Comparison of ENCODE assay signal across 1 cellular context in the genomic region with DNA sequence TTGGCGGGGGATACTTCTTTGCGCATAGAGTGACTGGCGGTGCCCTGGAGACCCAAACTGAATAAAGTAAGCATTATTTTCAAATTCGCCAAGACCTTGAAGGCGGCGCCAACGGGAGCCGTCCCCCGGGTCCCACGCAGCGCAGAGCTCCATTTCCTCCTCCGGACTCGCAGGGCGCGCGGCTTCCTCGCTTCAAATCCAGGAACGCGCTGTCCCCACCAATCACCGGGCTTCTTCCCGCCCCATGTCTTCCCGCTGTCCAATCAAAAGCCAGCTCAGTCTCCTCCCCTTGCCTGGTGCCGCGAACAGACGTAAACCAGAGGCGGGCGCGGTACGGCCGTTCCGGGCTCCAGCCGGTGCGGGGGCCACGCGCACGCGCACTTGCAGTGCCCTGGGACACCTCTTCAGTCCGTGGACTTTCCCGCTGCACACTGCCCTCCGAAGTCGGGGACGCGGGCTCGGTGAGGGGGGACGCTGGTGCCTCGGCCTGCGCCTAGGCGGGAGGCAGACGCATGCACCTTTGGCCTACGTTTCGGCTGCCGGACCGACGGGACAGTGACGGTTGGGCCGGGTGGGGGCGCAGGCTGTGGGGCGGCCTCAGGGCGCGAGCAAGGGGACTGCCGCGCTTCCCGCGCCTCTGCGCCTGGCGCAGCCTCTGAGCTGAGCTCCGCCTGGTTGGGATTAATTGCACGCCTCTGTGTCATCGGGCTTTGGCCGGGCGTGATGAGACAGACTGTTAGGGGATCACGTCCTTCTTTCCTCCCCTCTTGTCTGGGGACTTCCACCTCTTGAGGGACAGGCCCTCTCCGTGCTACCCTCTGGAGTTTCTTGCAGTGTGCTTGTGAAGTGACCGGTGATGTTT.
TF ChIP-seq lines count a peak whose summit lies in the region.

A gene with protein sequence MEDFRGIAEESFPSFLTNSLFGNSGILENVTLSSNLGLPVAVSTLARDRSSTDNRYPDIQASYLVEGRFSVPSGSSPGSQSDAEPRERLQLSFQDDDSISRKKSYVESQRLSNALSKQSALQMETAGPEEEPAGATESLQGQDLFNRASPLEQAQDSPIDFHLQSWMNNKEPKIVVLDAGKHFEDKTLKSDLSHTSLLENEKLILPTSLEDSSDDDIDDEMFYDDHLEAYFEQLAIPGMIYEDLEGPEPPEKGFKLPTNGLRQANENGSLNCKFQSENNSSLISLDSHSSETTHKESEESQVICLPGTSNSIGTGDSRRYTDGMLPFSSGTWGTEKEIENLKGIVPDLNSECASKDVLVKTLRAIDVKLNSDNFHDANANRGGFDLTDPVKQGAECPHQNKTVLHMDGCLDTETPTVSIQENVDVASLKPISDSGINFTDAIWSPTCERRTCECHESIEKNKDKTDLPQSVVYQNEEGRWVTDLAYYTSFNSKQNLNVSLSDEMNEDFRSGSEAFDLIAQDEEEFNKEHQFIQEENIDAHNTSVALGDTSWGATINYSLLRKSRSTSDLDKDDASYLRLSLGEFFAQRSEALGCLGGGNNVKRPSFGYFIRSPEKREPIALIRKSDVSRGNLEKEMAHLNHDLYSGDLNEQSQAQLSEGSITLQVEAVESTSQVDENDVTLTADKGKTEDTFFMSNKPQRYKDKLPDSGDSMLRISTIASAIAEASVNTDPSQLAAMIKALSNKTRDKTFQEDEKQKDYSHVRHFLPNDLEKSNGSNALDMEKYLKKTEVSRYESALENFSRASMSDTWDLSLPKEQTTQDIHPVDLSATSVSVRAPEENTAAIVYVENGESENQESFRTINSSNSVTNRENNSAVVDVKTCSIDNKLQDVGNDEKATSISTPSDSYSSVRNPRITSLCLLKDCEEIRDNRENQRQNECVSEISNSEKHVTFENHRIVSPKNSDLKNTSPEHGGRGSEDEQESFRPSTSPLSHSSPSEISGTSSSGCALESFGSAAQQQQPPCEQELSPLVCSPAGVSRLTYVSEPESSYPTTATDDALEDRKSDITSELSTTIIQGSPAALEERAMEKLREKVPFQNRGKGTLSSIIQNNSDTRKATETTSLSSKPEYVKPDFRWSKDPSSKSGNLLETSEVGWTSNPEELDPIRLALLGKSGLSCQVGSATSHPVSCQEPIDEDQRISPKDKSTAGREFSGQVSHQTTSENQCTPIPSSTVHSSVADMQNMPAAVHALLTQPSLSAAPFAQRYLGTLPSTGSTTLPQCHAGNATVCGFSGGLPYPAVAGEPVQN (N-terminal part only) (plus strand): TSS at position 386 of the 862 bp plus-strand sequence. CDS start 8,063 bp downstream, outside the sequence.

TF ChIP-seq in HepG2, 621 proteins besides CTCF, POLR2A, EP300 and RAD21 (continued from another document and continues in another):
- peak; percentile 95 for TF ChIP-seq ZNF230 (CRISPR knock-in tag; IDR thresholded peaks at IDR 0.05)
- TF ChIP-seq, protein P1, sequence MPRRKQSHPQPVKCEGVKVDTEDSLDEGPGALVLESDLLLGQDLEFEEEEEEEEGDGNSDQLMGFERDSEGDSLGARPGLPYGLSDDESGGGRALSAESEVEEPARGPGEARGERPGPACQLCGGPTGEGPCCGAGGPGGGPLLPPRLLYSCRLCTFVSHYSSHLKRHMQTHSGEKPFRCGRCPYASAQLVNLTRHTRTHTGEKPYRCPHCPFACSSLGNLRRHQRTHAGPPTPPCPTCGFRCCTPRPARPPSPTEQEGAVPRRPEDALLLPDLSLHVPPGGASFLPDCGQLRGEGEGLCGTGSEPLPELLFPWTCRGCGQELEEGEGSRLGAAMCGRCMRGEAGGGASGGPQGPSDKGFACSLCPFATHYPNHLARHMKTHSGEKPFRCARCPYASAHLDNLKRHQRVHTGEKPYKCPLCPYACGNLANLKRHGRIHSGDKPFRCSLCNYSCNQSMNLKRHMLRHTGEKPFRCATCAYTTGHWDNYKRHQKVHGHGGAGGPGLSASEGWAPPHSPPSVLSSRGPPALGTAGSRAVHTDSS (CRISPR knock-in tag; conservative IDR thresholded peaks at IDR 0.05), result 0 out of 2 replicates have a peak, but pooled peaks have one; percentile 39
- TF ChIP-seq, protein P2, sequence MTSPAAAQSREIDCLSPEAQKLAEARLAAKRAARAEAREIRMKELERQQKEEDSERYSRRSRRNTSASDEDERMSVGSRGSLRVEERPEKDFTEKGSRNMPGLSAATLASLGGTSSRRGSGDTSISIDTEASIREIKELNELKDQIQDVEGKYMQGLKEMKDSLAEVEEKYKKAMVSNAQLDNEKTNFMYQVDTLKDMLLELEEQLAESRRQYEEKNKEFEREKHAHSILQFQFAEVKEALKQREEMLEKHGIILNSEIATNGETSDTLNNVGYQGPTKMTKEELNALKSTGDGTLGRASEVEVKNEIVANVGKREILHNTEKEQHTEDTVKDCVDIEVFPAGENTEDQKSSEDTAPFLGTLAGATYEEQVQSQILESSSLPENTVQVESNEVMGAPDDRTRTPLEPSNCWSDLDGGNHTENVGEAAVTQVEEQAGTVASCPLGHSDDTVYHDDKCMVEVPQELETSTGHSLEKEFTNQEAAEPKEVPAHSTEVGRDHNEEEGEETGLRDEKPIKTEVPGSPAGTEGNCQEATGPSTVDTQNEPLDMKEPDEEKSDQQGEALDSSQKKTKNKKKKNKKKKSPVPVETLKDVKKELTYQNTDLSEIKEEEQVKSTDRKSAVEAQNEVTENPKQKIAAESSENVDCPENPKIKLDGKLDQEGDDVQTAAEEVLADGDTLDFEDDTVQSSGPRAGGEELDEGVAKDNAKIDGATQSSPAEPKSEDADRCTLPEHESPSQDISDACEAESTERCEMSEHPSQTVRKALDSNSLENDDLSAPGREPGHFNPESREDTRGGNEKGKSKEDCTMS (CRISPR knock-in tag; conservative IDR thresholded peaks at IDR 0.05), result no peak
- no peak; the same call in 1 of the 2 replicates for TF ChIP-seq SOX13 (IDR thresholded peaks at IDR 0.05)
- peak in 1 of 2 experiments; percentile 36; a peak in 1 of 4 replicates for TF ChIP-seq SOX13 (CRISPR knock-in tag; conservative IDR thresholded peaks at IDR 0.05 in 1 of 2, IDR thresholded peaks at IDR 0.05 in 1 of 2)
- TF ChIP-seq MED8 (CRISPR knock-in tag; IDR thresholded peaks at IDR 0.05; ENCODE audit: insufficient replicate concordance), result peak; percentile 77
- TF ChIP-seq NR2F6 (IDR thresholded peaks at IDR 0.05), result no peak
- TF ChIP-seq NR2F6 (CRISPR knock-in tag; IDR thresholded peaks at IDR 0.05), result peak; percentile 68
- no peak for TF ChIP-seq SP140L (CRISPR knock-in tag; IDR thresholded peaks at IDR 0.05; ENCODE audit: borderline replicate concordance)
- TF ChIP-seq ZNF790 (CRISPR knock-in tag; IDR thresholded peaks at IDR 0.05; ENCODE audit: borderline replicate concordance), result no peak
- TF ChIP-seq ZSCAN30 (CRISPR knock-in tag; IDR thresholded peaks at IDR 0.05), result no peak
- TF ChIP-seq CC2D1A (CRISPR knock-in tag; IDR thresholded peaks at IDR 0.05), result 0 out of 2 replicates have a peak, but pooled peaks have one; percentile 81
- TF ChIP-seq ZNF232 (CRISPR knock-in tag; IDR thresholded peaks at IDR 0.05; ENCODE audit: borderline replicate concordance), result peak; percentile 78; the same call in 1 of the 2 replicates
- TF ChIP-seq NCOA5 (CRISPR knock-in tag; IDR thresholded peaks at IDR 0.05), result 0 out of 2 replicates have a peak, but pooled peaks have one; percentile 72
- TF ChIP-seq CAMTA2 (CRISPR knock-in tag; IDR thresholded peaks at IDR 0.05; ENCODE audit: borderline replicate concordance), result peak; percentile 88
- TF ChIP-seq, protein P3, sequence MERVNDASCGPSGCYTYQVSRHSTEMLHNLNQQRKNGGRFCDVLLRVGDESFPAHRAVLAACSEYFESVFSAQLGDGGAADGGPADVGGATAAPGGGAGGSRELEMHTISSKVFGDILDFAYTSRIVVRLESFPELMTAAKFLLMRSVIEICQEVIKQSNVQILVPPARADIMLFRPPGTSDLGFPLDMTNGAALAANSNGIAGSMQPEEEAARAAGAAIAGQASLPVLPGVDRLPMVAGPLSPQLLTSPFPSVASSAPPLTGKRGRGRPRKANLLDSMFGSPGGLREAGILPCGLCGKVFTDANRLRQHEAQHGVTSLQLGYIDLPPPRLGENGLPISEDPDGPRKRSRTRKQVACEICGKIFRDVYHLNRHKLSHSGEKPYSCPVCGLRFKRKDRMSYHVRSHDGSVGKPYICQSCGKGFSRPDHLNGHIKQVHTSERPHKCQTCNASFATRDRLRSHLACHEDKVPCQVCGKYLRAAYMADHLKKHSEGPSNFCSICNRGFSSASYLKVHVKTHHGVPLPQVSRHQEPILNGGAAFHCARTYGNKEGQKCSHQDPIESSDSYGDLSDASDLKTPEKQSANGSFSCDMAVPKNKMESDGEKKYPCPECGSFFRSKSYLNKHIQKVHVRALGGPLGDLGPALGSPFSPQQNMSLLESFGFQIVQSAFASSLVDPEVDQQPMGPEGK (CRISPR knock-in tag; IDR thresholded peaks at IDR 0.05), result peak; percentile 93
- TF ChIP-seq, protein P4, sequence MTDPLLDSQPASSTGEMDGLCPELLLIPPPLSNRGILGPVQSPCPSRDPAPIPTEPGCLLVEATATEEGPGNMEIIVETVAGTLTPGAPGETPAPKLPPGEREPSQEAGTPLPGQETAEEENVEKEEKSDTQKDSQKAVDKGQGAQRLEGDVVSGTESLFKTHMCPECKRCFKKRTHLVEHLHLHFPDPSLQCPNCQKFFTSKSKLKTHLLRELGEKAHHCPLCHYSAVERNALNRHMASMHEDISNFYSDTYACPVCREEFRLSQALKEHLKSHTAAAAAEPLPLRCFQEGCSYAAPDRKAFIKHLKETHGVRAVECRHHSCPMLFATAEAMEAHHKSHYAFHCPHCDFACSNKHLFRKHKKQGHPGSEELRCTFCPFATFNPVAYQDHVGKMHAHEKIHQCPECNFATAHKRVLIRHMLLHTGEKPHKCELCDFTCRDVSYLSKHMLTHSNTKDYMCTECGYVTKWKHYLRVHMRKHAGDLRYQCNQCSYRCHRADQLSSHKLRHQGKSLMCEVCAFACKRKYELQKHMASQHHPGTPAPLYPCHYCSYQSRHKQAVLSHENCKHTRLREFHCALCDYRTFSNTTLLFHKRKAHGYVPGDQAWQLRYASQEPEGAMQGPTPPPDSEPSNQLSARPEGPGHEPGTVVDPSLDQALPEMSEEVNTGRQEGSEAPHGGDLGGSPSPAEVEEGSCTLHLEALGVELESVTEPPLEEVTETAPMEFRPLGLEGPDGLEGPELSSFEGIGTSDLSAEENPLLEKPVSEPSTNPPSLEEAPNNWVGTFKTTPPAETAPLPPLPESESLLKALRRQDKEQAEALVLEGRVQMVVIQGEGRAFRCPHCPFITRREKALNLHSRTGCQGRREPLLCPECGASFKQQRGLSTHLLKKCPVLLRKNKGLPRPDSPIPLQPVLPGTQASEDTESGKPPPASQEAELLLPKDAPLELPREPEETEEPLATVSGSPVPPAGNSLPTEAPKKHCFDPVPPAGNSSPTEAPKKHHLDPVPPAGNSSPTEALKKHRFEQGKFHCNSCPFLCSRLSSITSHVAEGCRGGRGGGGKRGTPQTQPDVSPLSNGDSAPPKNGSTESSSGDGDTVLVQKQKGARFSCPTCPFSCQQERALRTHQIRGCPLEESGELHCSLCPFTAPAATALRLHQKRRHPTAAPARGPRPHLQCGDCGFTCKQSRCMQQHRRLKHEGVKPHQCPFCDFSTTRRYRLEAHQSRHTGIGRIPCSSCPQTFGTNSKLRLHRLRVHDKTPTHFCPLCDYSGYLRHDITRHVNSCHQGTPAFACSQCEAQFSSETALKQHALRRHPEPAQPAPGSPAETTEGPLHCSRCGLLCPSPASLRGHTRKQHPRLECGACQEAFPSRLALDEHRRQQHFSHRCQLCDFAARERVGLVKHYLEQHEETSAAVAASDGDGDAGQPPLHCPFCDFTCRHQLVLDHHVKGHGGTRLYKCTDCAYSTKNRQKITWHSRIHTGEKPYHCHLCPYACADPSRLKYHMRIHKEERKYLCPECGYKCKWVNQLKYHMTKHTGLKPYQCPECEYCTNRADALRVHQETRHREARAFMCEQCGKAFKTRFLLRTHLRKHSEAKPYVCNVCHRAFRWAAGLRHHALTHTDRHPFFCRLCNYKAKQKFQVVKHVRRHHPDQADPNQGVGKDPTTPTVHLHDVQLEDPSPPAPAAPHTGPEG (CRISPR knock-in tag; IDR thresholded peaks at IDR 0.05), result peak; percentile 71; the same call in 1 of the 2 replicates
- TF ChIP-seq KDM6A (CRISPR knock-in tag; IDR thresholded peaks at IDR 0.05; ENCODE audit: low read depth), result peak; percentile 32; the same call in 1 of the 2 replicates
- no peak for TF ChIP-seq ZSCAN22 (CRISPR knock-in tag; IDR thresholded peaks at IDR 0.05)
- TF ChIP-seq RAD51 (IDR thresholded peaks at IDR 0.05; ENCODE audit: borderline replicate concordance), result no peak
- TF ChIP-seq ISX (CRISPR knock-in tag; conservative IDR thresholded peaks at IDR 0.05), result no peak
- TF ChIP-seq, protein P5, sequence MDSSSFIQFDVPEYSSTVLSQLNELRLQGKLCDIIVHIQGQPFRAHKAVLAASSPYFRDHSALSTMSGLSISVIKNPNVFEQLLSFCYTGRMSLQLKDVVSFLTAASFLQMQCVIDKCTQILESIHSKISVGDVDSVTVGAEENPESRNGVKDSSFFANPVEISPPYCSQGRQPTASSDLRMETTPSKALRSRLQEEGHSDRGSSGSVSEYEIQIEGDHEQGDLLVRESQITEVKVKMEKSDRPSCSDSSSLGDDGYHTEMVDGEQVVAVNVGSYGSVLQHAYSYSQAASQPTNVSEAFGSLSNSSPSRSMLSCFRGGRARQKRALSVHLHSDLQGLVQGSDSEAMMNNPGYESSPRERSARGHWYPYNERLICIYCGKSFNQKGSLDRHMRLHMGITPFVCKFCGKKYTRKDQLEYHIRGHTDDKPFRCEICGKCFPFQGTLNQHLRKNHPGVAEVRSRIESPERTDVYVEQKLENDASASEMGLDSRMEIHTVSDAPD (CRISPR knock-in tag; IDR thresholded peaks at IDR 0.05), result peak; percentile 47; the same call in 1 of the 2 replicates
- peak; percentile 82; the same call in 1 of the 2 replicates for TF ChIP-seq ZNF235 (CRISPR knock-in tag; IDR thresholded peaks at IDR 0.05; ENCODE audit: borderline replicate concordance)
- TF ChIP-seq SNAI1 (CRISPR knock-in tag; IDR thresholded peaks at IDR 0.05; ENCODE audit: borderline replicate concordance), result no peak
- TF ChIP-seq NAIF1 (CRISPR knock-in tag; IDR thresholded peaks at IDR 0.05; ENCODE audit: borderline replicate concordance), result peak; percentile 81; the same call in 1 of the 2 replicates
- peak; percentile 91; the same call in 1 of the 2 replicates for TF ChIP-seq ZNF451 (CRISPR knock-in tag; IDR thresholded peaks at IDR 0.05)
- peak; percentile 41; the same call in 1 of the 2 replicates for TF ChIP-seq MIER2 (CRISPR knock-in tag; IDR thresholded peaks at IDR 0.05)
- peak; percentile 94 for TF ChIP-seq ZMYM4 (CRISPR knock-in tag; IDR thresholded peaks at IDR 0.05)
- TF ChIP-seq, protein P6, sequence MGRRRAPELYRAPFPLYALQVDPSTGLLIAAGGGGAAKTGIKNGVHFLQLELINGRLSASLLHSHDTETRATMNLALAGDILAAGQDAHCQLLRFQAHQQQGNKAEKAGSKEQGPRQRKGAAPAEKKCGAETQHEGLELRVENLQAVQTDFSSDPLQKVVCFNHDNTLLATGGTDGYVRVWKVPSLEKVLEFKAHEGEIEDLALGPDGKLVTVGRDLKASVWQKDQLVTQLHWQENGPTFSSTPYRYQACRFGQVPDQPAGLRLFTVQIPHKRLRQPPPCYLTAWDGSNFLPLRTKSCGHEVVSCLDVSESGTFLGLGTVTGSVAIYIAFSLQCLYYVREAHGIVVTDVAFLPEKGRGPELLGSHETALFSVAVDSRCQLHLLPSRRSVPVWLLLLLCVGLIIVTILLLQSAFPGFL (CRISPR knock-in tag; IDR thresholded peaks at IDR 0.05), result peak; percentile 98
- no peak for TF ChIP-seq ZKSCAN8 (CRISPR knock-in tag; IDR thresholded peaks at IDR 0.05; ENCODE audit: borderline replicate concordance)
- TF ChIP-seq ZFAT (CRISPR knock-in tag; conservative IDR thresholded peaks at IDR 0.05), result 0 out of 2 replicates have a peak, but pooled peaks have one; percentile 35
- no peak for TF ChIP-seq SRF (IDR thresholded peaks at IDR 0.05; ENCODE audit: low read depth, low read length)
- TF ChIP-seq RFXAP (CRISPR knock-in tag; IDR thresholded peaks at IDR 0.05; ENCODE audit: borderline replicate concordance), result peak; percentile 79
- peak; percentile 40; the same call in 1 of the 2 replicates for TF ChIP-seq NRL (CRISPR knock-in tag; IDR thresholded peaks at IDR 0.05; ENCODE audit: borderline replicate concordance)
